1 cellular context compared by ENCODE assay signal in the genomic region with DNA sequence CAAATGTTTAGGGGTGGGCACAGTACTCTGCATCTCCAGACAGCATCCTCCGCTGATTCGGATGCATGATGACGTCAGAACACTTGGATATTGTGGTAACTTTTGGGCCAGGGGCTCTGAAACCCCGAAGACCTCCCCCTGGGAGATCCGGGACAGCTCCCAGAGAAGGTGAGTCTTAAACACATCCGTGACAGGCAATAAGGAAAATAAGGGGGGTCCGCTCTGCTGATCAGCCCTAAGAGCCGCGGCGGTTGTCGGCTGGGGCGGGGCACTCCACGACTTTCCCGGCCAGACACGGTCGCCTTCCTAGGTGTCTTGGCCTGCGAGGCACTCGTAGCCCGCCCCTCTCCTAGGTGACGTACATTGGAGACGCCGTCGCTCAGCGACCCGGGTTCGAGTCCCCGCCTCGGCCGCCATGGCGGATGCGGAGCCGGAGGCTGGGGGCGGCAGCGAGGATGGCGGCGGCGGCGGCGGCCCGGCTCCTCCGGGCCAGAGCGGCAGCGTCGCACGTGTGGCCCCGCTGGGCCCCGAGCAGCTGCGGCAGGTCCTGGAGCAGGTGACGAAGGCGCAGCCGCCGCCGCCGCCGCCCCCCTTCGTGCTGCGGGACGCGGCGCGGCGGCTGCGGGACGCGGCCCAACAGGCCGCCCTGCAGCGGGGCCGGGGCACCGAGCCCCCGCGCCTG.
TF ChIP-seq lines count a peak whose summit lies in the region.

A gene (plus strand): TSS at position 396 of the 682 bp plus-strand sequence. CDS start 20 bp downstream, at position 416.

TF ChIP-seq in GM23338, 12 proteins besides CTCF, POLR2A, EP300 and RAD21:
- peak; percentile 96 for TF ChIP-seq CREB1 (CRISPR knock-in tag; IDR thresholded peaks at IDR 0.05; ENCODE audit: low read depth)
- TF ChIP-seq POLR2AphosphoS5 (IDR thresholded peaks at IDR 0.05; ENCODE audit: low read depth), result peak; percentile 64
- TF ChIP-seq, protein P1, sequence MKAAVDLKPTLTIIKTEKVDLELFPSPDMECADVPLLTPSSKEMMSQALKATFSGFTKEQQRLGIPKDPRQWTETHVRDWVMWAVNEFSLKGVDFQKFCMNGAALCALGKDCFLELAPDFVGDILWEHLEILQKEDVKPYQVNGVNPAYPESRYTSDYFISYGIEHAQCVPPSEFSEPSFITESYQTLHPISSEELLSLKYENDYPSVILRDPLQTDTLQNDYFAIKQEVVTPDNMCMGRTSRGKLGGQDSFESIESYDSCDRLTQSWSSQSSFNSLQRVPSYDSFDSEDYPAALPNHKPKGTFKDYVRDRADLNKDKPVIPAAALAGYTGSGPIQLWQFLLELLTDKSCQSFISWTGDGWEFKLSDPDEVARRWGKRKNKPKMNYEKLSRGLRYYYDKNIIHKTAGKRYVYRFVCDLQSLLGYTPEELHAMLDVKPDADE (IDR thresholded peaks at IDR 0.05), result no peak
